In the genomic region with DNA sequence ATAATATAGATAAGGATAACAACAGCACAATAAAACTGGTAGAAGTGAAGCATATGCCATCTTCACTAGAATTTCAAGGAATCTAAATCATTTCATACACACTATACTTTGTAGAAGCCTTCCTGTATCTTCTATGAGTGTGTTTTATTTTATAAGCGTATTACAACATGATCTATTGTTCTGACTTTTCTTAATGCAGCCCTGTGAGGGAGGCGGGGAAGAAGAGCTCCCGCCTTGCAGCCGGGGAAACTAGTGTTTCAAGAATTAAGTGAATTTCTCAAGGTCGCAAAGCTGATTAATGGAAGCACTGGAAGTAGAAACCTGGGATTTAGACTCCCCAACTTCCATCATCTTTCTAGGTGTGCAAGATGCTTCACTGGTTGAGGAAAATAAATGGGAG, we compare ENCODE assay signal across 18 cellular contexts. TPM values are rescaled to one million over a fixed set of nuclear protein-coding genes. Genes with fewer than 3 reads are reported as not detected.
DNase-seq lines count a peak whose midpoint lies in the region; ATAC-seq, FAIRE-seq and TF ChIP-seq lines count a peak whose summit lies in the region.
"Had no signal": no experiment of that assay in that cellular context is flagged by ENCODE, and none has a peak within 500 bp of the region (broad histone marks: within the 10 kb centered on the region; RNA-seq: fewer than 3 reads in every experiment).

No MANE protein-coding gene starts in this region.

- H2AFZ ChIP-seq in mesenchymal stem cell (ENCODE audit: low read depth, low read length): no peak overlapping the region
- no peak overlapping the region for H2AFZ ChIP-seq in GM23248

- intact Hi-C loops in Panc1 (cut with micrococcal nuclease; ENCODE audit: unreplicated experiment): no loop called here
- intact Hi-C loops in gastrocnemius medialis (cut with DNase I; ENCODE audit: low total_unique reads): no loop called here
- intact Hi-C loops in thyroid gland (cut with DNase I): no loop called here

- H3K27me3 ChIP-seq in Panc1 (ENCODE audit: control insufficient read depth, insufficient read depth, low read length) (no peaks in the 10 kb centered on the region), mesenchymal stem cell (ENCODE audit: control insufficient read depth in 1 of 2, insufficient read depth in 1 of 2, low read length in 2 of 2) (no peaks in the 10 kb centered on the region), gastrocnemius medialis (no peaks in the 10 kb centered on the region), thyroid gland (no peaks in the 10 kb centered on the region), GM23248 (replicated peaks; ENCODE audit: insufficient read depth) (no peaks in the 10 kb centered on the region)
- H3K27me3 ChIP-seq: left lung, pancreas had no signal

- H3K4me1 ChIP-seq in Panc1 (ENCODE audit: control insufficient read depth, insufficient read depth, low read length) (peaks cover 95% of the 10 kb centered on the region), mesenchymal stem cell (ENCODE audit: control insufficient read depth, insufficient read depth, low read depth, low read length) (peaks cover 19% of the 10 kb centered on the region), gastrocnemius medialis (peaks cover 73 to 95% of the 10 kb centered on the region in 2 donors), thyroid gland (peaks cover 33 to 80% of the 10 kb centered on the region in 2 donors), GM23248 (ENCODE audit: insufficient read depth) (peaks cover 46% of the 10 kb centered on the region)

- in situ Hi-C loops in Panc1 (cut with HindIII; ENCODE audit: low pct_unique_long_range_greater_than_20kb, low sequenced_read_pairs): no loop called here
- in situ Hi-C loops in gastrocnemius medialis (cut with MboI; ENCODE audit: low sequenced_read_pairs in 4 of 4): no loop called here
- in situ Hi-C loops in GM23248 (cut with MboI): no loop called here

- no peak overlapping the region for H2AK5ac ChIP-seq in mesenchymal stem cell (ENCODE audit: low read length, severe bottlenecking)

- peaks cover 5% of the 10 kb centered on the region for H3K79me1 ChIP-seq in mesenchymal stem cell (replicated peaks; ENCODE audit: low read length, poor library complexity, severe bottlenecking)

- H3K36me3 ChIP-seq in Panc1 (ENCODE audit: control insufficient read depth, insufficient read depth, low read length) (no peaks in the 10 kb centered on the region), mesenchymal stem cell (ENCODE audit: control insufficient read depth in 1 of 2, insufficient read depth in 2 of 2, low read depth in 1 of 2, low read length in 2 of 2) (peaks cover 14 to 25% of the 10 kb centered on the region in 2 experiments), gastrocnemius medialis (no peaks in the 10 kb centered on the region), thyroid gland (no peaks in the 10 kb centered on the region), GM23248 (ENCODE audit: low read depth) (no peaks in the 10 kb centered on the region)
- H3K36me3 ChIP-seq: left lung, pancreas, thoracic aorta had no signal

- H4K20me1 ChIP-seq in GM23248 (ENCODE audit: insufficient read depth): no peaks in the 10 kb centered on the region; the same call in 1 of the 2 replicates

- H2BK15ac ChIP-seq in mesenchymal stem cell (ENCODE audit: low read depth, poor library complexity, severe bottlenecking): no peak overlapping the region

- DNase-seq in Panc1 (ENCODE audit: low read depth, low spot score): no peak
- DNase-seq in central memory CD8-positive, alpha-beta T cell (ENCODE audit: low spot score in 2 of 2): no peak
- DNase-seq in mesenchymal stem cell: no peak
- DNase-seq in gastrocnemius medialis: no peak
- DNase-seq in thyroid gland: no peak
- no peak for DNase-seq in GM23248
- no peak for DNase-seq in HK-2 (ENCODE audit: unreplicated experiment)
- DNase-seq in RCC 7860 (ENCODE audit: low spot score): no peak
- DNase-seq: activated naive CD4-positive, alpha-beta T cell treated with Interleukin-2 at 50 U/mL for 16 hours; DMS79 treated with DMSO at 0.1 percent for 48 hours; H7; hippocampal formation; left lung; NCI-H1105 treated with DMSO at 0.1 percent for 48 hours; NCI-H345; pancreas had no signal

- no peaks in the 10 kb centered on the region for H3K9me2 ChIP-seq in GM23248 (ENCODE audit: insufficient read depth)

- TF ChIP-seq POLR2A in gastrocnemius medialis (IDR thresholded peaks at IDR 0.05) (no peak), thyroid gland (IDR thresholded peaks at IDR 0.05) (no peak)

- H3K4me2 ChIP-seq in mesenchymal stem cell (ENCODE audit: low read length, poor library complexity, severe bottlenecking): no peak overlapping the region
- H3K4me2 ChIP-seq in GM23248 (ENCODE audit: unreplicated experiment): no peak overlapping the region

- H3K18ac ChIP-seq in mesenchymal stem cell (ENCODE audit: low read depth in 1 of 2, low read length in 2 of 2): no peak overlapping the region

- H3K9ac ChIP-seq in mesenchymal stem cell (ENCODE audit: low read length) (peak overlapping the region; percentile 64), GM23248 (no peak overlapping the region)

- no peaks in the 10 kb centered on the region for H3K9me3 Mint-ChIP-seq in central memory CD8-positive, alpha-beta T cell

- peaks cover 100% of the 10 kb centered on the region for H3K79me2 ChIP-seq in GM23248 (ENCODE audit: insufficient read depth)

- no peak overlapping the region for H3K14ac ChIP-seq in mesenchymal stem cell (ENCODE audit: low read length in 2 of 2)

- H3K4me3 ChIP-seq in Panc1 (ENCODE audit: low read depth in 2 of 2, low read length in 2 of 2): peak overlapping the region in 1 of 2 experiments; percentile 30; a peak in 2 of 4 replicates
- no peak overlapping the region for H3K4me3 ChIP-seq in mesenchymal stem cell (ENCODE audit: insufficient read depth in 1 of 2, low read depth in 1 of 2, low read length in 2 of 2)
- no peak overlapping the region for H3K4me3 ChIP-seq in gastrocnemius medialis
- no peak overlapping the region for H3K4me3 ChIP-seq in thyroid gland (replicated peaks in 1 of 3)
- no peak overlapping the region for H3K4me3 ChIP-seq in GM23248
- H3K4me3 ChIP-seq: left lung, pancreas, thoracic aorta had no signal

- POLR2A ChIA-PET in Panc1 (lab: Charles Lee): no interaction called here

- H3K23ac ChIP-seq in mesenchymal stem cell (ENCODE audit: low read length in 2 of 2): no peak overlapping the region

- FAIRE-seq in RCC 7860 (lab: Jason Lieb, UNC): no peak
- FAIRE-seq: pancreas had no signal

- no peak overlapping the region for H3K4ac ChIP-seq in mesenchymal stem cell (ENCODE audit: low read depth in 1 of 2, low read length in 2 of 2)

- H3K9me3 ChIP-seq in Panc1 (ENCODE audit: control insufficient read depth, insufficient read depth, low read depth, low read length) (no peaks in the 10 kb centered on the region), mesenchymal stem cell (ENCODE audit: control insufficient read depth, low read length) (no peaks in the 10 kb centered on the region), gastrocnemius medialis (no peaks in the 10 kb centered on the region), thyroid gland (no peaks in the 10 kb centered on the region), GM23248 (ENCODE audit: low read depth) (no peaks in the 10 kb centered on the region)
- H3K9me3 ChIP-seq: left lung, pancreas, thoracic aorta had no signal

- BruUV-seq in Panc1 (replicated peaks; lab: Mats Ljungman, UMichigan): no TSS peak

- H3K27ac ChIP-seq in Panc1 (ENCODE audit: low read length): peak overlapping the region; percentile 97
- no peak overlapping the region for H3K27ac ChIP-seq in mesenchymal stem cell (ENCODE audit: low read length, poor library complexity, severe bottlenecking)
- peak overlapping the region in 3 of 4 donors; percentile 36 to 60 (median 55) for H3K27ac ChIP-seq in gastrocnemius medialis
- H3K27ac ChIP-seq in thyroid gland: no peak overlapping the region
- H3K27ac ChIP-seq in GM23248: no peak overlapping the region
- H3K27ac ChIP-seq: pancreas, thoracic aorta, VCaP had no signal

- H4K91ac ChIP-seq in mesenchymal stem cell (ENCODE audit: low read length): no peak overlapping the region

- TF ChIP-seq CTCF in Panc1 (IDR thresholded peaks at IDR 0.05): no peak
- no peak for TF ChIP-seq CTCF in gastrocnemius medialis (IDR thresholded peaks at IDR 0.05 in 4 of 5, conservative IDR thresholded peaks at IDR 0.05 in 1 of 5)
- TF ChIP-seq CTCF in thyroid gland (IDR thresholded peaks at IDR 0.05): no peak

- H4K8ac ChIP-seq in mesenchymal stem cell (ENCODE audit: low read length): no peak overlapping the region

- CTCF ChIA-PET in Panc1 (lab: Charles Lee): no interaction called here

- ATAC-seq in Panc1: no peak
- ATAC-seq in central memory CD8-positive, alpha-beta T cell (replicated peaks; ENCODE audit: extremely low read depth, poor library complexity, severe bottlenecking): no peak
- ATAC-seq in gastrocnemius medialis: no peak
- ATAC-seq: left lung had no signal

- H2BK120ac ChIP-seq in mesenchymal stem cell (ENCODE audit: low read depth, low read length): no peak overlapping the region

- H3K36me3 Mint-ChIP-seq in central memory CD8-positive, alpha-beta T cell (ENCODE audit: insufficient read depth): peaks cover 3% of the 10 kb centered on the region

- H3K27me3 Mint-ChIP-seq in central memory CD8-positive, alpha-beta T cell: no peaks in the 10 kb centered on the region

- H2BK12ac ChIP-seq in mesenchymal stem cell (ENCODE audit: low read length in 2 of 2): no peak overlapping the region

- peak overlapping the region; percentile 74 for H3K27ac Mint-ChIP-seq in central memory CD8-positive, alpha-beta T cell (ENCODE audit: low read depth)

- no peak overlapping the region for H2BK5ac ChIP-seq in mesenchymal stem cell (ENCODE audit: low read depth, low read length, poor library complexity, severe bottlenecking)

- H3F3A ChIP-seq in GM23248 (ENCODE audit: insufficient read depth): peaks cover 10% of the 10 kb centered on the region

- H3K4me1 Mint-ChIP-seq in central memory CD8-positive, alpha-beta T cell: peaks cover 73% of the 10 kb centered on the region

- WGBS in mesenchymal stem cell: 98% methylated on average over 5 of the region's 5 CpGs
- 70 to 86% methylated on average over 5 of the region's 5 CpGs for WGBS in thyroid gland, 2 donors
- 79 to 82% methylated on average over 5 of the region's 5 CpGs for whole genome bisulfite sequencing in GM23248 (ENCODE audit: low coverage in 1 of 2, low lambda C conversion rate in 2 of 2, missing lambda C conversion rate in 2 of 2), 2 experiments

- H3K4me3 Mint-ChIP-seq in central memory CD8-positive, alpha-beta T cell: no peak overlapping the region

RNA-seq across cellular contexts. Expression of a gene that starts 33.0 kb away (rescaled TPM):
- total RNA-seq in Panc1 (2021; ENCODE audit: unreplicated experiment) (66.0 TPM), gastrocnemius medialis (10 to 100 TPM in 3 of 4 donors, 1 to 10 TPM in 1; 8.9 to 20.9 (median 12.8) TPM), thyroid gland (100 to 1,000 TPM in 3 of 4 donors, 10 to 100 TPM in 1; 96.0 to 142 (median 131) TPM)
- polyA plus RNA-seq in Panc1 (2012; ENCODE audit: insufficient read length): 61.2 TPM
- polyA plus RNA-seq in mesenchymal stem cell (2013, experiment 1 of 2): 73.9 TPM
- polyA plus RNA-seq in mesenchymal stem cell (2013, experiment 2 of 2): 71.8 TPM
- total RNA-seq in GM23248 (2014; rRNA removed; shearing (Covaris generic)): 46.5 and 54.9 TPM in 2 replicates
- polyA plus RNA-seq in GM23248 (2016; fragmentation: Nextera tagmentation; extraction: Ambion mirVana): 30.9 and 32.4 TPM in 2 replicates

Comparison
In these comparisons a context has a peak if more than half of its experiments do, and no peak if none do; other contexts are left out.
1. H3K27ac ChIP-seq: peak in Panc1 (single experiment) and gastrocnemius medialis (3 of 4); none in mesenchymal stem cell (single experiment), thyroid gland (0 of 3) and GM23248 (single experiment).